In genomic region chr18:46385124-46385523, GRCh38 we compare ENCODE assay signal across 20 cellular contexts.
"Had no signal": no experiment of that assay in that cellular context is flagged by ENCODE, and none has a peak within 500 bp of the region (broad histone marks: within the 10 kb centered on the region; RNA-seq: fewer than 3 reads in every experiment).

No MANE protein-coding gene starts in this region.

- DNase-seq: activated CD4-positive, alpha-beta T cell treated with anti-CD3 and anti-CD28 coated beads for 1 hour; activated CD8-positive, alpha-beta memory T cell treated with anti-CD3 and anti-CD28 coated beads for 24 hours; activated CD8-positive, alpha-beta memory T cell treated with anti-CD3 and anti-CD28 coated beads, Interleukin-2, amount 50 U/mL, for 48 hours; activated effector memory CD4-positive, alpha-beta T cell treated with anti-CD3 and anti-CD28 coated beads, Interleukin-2, amount 50 U/mL, for 16 hours; activated T-cell treated with anti-CD3 and anti-CD28 coated beads, Interleukin-2, amount 50 U/mL, for 72 hours; effector CD8-positive, alpha-beta T cell; heart right ventricle; kidney glomerular epithelial cell; left ventricle myocardium inferior; ovary; psoas muscle; right cardiac atrium; stimulated activated naive CD8-positive, alpha-beta T cell treated with anti-CD3 and anti-CD28 coated beads, Interleukin-15, Interleukin-2, amounts not matched to agents 100 U/mL and 50 U/mL, for 24 hours; substantia nigra; tibial artery; WERI-Rb-1 had no signal

- H3K36me3 Mint-ChIP-seq: activated naive CD4-positive, alpha-beta T cell treated with anti-CD3 and anti-CD28 coated beads, Interleukin-2, amount 50 U/mL, for 24 hours had no signal

- H3K4me3 Mint-ChIP-seq: activated naive CD4-positive, alpha-beta T cell treated with anti-CD3 and anti-CD28 coated beads, Interleukin-2, amount 50 U/mL, for 24 hours; activated T-cell treated with anti-CD3 and anti-CD28 coated beads, Interleukin-2, amount 50 U/mL, for 72 hours; dendritic cell treated with granulocyte-macrophage colony-stimulating factor and Interleukin-4, amounts not matched to agents 40 ng/mL and 50 ng/mL, for 4 days had no signal

- ATAC-seq: activated T-cell treated with anti-CD3 and anti-CD28 coated beads, Interleukin-2, amount 50 U/mL, for 72 hours; esophagus mucosa; gastroesophageal sphincter; psoas muscle; right cardiac atrium; stimulated activated naive CD8-positive, alpha-beta T cell treated with anti-CD3 and anti-CD28 coated beads, Interleukin-15, Interleukin-2, amounts not matched to agents 100 U/mL and 50 U/mL, for 24 hours had no signal

- H3K27ac Mint-ChIP-seq: activated naive CD4-positive, alpha-beta T cell treated with anti-CD3 and anti-CD28 coated beads, Interleukin-2, amount 50 U/mL, for 24 hours; activated T-cell treated with anti-CD3 and anti-CD28 coated beads, Interleukin-2, amount 50 U/mL, for 72 hours; dendritic cell treated with granulocyte-macrophage colony-stimulating factor and Interleukin-4, amounts not matched to agents 40 ng/mL and 50 ng/mL, for 4 days had no signal

- H3K27me3 Mint-ChIP-seq: activated naive CD4-positive, alpha-beta T cell treated with anti-CD3 and anti-CD28 coated beads, Interleukin-2, amount 50 U/mL, for 24 hours; dendritic cell treated with granulocyte-macrophage colony-stimulating factor and Interleukin-4, amounts not matched to agents 40 ng/mL and 50 ng/mL, for 4 days had no signal

- H3K4me1 Mint-ChIP-seq: activated naive CD4-positive, alpha-beta T cell treated with anti-CD3 and anti-CD28 coated beads, Interleukin-2, amount 50 U/mL, for 24 hours had no signal

- H3K9me3 Mint-ChIP-seq: activated naive CD4-positive, alpha-beta T cell treated with anti-CD3 and anti-CD28 coated beads, Interleukin-2, amount 50 U/mL, for 24 hours; activated T-cell treated with anti-CD3 and anti-CD28 coated beads, Interleukin-2, amount 50 U/mL, for 72 hours; dendritic cell treated with granulocyte-macrophage colony-stimulating factor and Interleukin-4, amounts not matched to agents 40 ng/mL and 50 ng/mL, for 4 days had no signal
